ENCODE assay signal across 1 cellular context in genomic region chr19:39327990-39328705, GRCh38.
TF ChIP-seq lines count a peak whose summit lies in the region.

No MANE protein-coding gene starts in this region.

TF ChIP-seq in GM23338, 12 proteins besides CTCF, POLR2A, EP300 and RAD21 (continued from another document):
- TF ChIP-seq, protein P1, sequence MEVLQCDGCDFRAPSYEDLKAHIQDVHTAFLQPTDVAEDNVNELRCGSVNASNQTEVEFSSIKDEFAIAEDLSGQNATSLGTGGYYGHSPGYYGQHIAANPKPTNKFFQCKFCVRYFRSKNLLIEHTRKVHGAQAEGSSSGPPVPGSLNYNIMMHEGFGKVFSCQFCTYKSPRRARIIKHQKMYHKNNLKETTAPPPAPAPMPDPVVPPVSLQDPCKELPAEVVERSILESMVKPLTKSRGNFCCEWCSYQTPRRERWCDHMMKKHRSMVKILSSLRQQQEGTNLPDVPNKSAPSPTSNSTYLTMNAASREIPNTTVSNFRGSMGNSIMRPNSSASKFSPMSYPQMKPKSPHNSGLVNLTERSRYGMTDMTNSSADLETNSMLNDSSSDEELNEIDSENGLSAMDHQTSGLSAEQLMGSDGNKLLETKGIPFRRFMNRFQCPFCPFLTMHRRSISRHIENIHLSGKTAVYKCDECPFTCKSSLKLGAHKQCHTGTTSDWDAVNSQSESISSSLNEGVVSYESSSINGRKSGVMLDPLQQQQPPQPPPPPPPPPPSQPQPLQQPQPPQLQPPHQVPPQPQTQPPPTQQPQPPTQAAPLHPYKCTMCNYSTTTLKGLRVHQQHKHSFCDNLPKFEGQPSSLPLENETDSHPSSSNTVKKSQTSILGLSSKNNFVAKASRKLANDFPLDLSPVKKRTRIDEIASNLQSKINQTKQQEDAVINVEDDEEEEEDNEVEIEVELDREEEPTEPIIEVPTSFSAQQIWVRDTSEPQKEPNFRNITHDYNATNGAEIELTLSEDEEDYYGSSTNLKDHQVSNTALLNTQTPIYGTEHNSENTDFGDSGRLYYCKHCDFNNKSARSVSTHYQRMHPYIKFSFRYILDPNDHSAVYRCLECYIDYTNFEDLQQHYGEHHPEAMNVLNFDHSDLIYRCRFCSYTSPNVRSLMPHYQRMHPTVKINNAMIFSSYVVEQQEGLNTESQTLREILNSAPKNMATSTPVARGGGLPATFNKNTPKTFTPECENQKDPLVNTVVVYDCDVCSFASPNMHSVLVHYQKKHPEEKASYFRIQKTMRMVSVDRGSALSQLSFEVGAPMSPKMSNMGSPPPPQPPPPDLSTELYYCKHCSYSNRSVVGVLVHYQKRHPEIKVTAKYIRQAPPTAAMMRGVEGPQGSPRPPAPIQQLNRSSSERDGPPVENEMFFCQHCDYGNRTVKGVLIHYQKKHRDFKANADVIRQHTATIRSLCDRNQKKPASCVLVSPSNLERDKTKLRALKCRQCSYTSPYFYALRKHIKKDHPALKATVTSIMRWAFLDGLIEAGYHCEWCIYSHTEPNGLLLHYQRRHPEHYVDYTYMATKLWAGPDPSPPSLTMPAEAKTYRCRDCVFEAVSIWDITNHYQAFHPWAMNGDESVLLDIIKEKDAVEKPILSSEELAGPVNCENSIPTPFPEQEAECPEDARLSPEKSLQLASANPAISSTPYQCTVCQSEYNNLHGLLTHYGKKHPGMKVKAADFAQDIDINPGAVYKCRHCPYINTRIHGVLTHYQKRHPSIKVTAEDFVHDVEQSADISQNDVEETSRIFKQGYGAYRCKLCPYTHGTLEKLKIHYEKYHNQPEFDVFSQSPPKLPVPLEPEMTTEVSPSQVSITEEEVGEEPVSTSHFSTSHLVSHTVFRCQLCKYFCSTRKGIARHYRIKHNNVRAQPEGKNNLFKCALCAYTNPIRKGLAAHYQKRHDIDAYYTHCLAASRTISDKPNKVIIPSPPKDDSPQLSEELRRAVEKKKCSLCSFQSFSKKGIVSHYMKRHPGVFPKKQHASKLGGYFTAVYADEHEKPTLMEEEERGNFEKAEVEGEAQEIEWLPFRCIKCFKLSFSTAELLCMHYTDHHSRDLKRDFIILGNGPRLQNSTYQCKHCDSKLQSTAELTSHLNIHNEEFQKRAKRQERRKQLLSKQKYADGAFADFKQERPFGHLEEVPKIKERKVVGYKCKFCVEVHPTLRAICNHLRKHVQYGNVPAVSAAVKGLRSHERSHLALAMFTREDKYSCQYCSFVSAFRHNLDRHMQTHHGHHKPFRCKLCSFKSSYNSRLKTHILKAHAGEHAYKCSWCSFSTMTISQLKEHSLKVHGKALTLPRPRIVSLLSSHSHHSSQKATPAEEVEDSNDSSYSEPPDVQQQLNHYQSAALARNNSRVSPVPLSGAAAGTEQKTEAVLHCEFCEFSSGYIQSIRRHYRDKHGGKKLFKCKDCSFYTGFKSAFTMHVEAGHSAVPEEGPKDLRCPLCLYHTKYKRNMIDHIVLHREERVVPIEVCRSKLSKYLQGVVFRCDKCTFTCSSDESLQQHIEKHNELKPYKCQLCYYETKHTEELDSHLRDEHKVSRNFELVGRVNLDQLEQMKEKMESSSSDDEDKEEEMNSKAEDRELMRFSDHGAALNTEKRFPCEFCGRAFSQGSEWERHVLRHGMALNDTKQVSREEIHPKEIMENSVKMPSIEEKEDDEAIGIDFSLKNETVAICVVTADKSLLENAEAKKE (CRISPR knock-in tag; IDR thresholded peaks at IDR 0.05): no peak
- no peak for TF ChIP-seq JUNB (IDR thresholded peaks at IDR 0.05; ENCODE audit: unreplicated experiment)
